8 cellular contexts compared by ENCODE assay signal in the genomic region with DNA sequence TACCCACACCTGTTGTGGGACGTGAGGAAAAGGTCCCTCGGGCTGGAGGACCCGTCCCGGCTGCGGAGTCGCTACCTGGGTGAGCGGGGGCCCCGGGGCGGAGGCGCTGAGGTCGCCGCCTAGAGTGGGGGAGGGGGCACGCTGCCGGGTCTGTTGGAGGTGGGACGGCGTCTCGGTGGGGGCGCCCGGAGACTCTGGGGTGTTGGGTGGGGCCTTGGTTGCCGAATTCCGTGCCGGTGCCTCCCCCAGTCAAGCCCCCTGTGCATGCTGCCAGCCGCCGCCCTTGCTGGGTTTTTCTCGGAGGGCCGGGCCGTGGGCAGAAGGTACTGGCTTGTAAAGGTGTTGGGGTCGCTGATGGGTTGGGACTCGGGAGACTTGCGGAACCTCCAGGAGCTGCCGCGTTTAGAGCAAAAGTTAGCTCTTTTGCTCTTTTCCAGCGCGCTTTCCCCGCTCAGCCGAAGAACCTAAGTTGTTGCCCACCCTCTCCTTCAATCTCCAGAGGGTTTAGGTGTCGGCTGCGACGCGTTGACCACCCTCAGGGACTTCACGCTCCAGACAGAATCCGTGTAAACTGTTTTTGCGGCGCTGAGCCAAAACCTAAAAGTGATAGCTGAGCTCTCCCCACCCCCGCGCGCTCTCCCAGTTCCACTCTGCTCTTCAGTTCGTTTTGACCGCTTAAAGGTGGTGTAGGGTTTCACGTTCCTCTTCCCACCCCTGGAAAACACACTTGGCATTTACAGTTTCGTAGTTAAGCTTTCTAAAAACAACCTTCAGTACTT. TPM values are rescaled to one million over a fixed set of nuclear protein-coding genes. Genes with fewer than 3 reads are reported as not detected.
DNase-seq lines count a peak whose midpoint lies in the region; ATAC-seq, FAIRE-seq and TF ChIP-seq lines count a peak whose summit lies in the region.

MPC2 (minus strand) TSS at position 143 of the 779 bp plus-strand sequence. CDS start 1,231 bp downstream, outside the sequence.

- H3K27ac ChIP-seq in WERI-Rb-1 (peak within 1 kb of the TSS; percentile 97), keratinocyte (ENCODE audit: control insufficient read depth, insufficient read depth, low read length) (peak within 1 kb of the TSS; percentile 96)

- ATAC-seq in HG02970 (IDR thresholded peaks at IDR 0.05; ENCODE audit: low FRiP score, unreplicated experiment) (peak; percentile 7), GM21529 (IDR thresholded peaks at IDR 0.05; ENCODE audit: unreplicated experiment) (no peak)

- in situ Hi-C loops in GM13976 (cut with MboI; ENCODE audit: low sequenced_read_pairs, unreplicated experiment), result no loop called here

- peaks cover 3% of the 10 kb centered on the region for H3K4me1 ChIP-seq in keratinocyte (ENCODE audit: control insufficient read depth, extremely low read depth, insufficient read depth, low read length)

- peak within 1 kb of the TSS; percentile 92 for H3K9ac ChIP-seq in keratinocyte (ENCODE audit: control insufficient read depth, extremely low read depth, insufficient read depth, low read length)

- peaks cover 75% of the 10 kb centered on the region for H3K79me2 ChIP-seq in keratinocyte (ENCODE audit: control insufficient read depth, insufficient read depth, low read length)

- TF ChIP-seq CTCF in GM13976 (IDR thresholded peaks at IDR 0.05; ENCODE audit: borderline replicate concordance, control extremely low read depth, extremely low read depth, insufficient read depth, missing control alignments) (no peak), WERI-Rb-1 (IDR thresholded peaks at IDR 0.05; ENCODE audit: low read depth, low read length) (no peak), keratinocyte (optimal IDR thresholded peaks at IDR 0.05 in 1 of 3, IDR thresholded peaks at IDR 0.05 in 1 of 3, conservative IDR thresholded peaks at IDR 0.05 in 1 of 3; ENCODE audit: extremely low read depth in 1 of 3, insufficient read depth in 2 of 3, low read length in 3 of 3) (no peak)

- H3K9me3 ChIP-seq in WERI-Rb-1 (ENCODE audit: severe bottlenecking) (no peaks in the 10 kb centered on the region), keratinocyte (ENCODE audit: control insufficient read depth, low read depth, low read length) (no peaks in the 10 kb centered on the region)

- no peaks in the 10 kb centered on the region for H4K20me1 ChIP-seq in keratinocyte (ENCODE audit: control insufficient read depth, extremely low read depth, insufficient read depth, low read length)

- no peak for FAIRE-seq in keratinocyte (lab: Jason Lieb, UNC)

- dilution Hi-C loops in keratinocyte (cut with MboI; ENCODE audit: extremely low pct_ligation_motif_present, low sequenced_read_pairs), result no loop called here

- no peaks in the 10 kb centered on the region for H3K9me1 ChIP-seq in keratinocyte (ENCODE audit: control insufficient read depth, extremely low read depth, insufficient read depth, low read length)

- no peaks in the 10 kb centered on the region for H3K27me3 ChIP-seq in WERI-Rb-1 (ENCODE audit: insufficient read depth, low read depth, severe bottlenecking)
- H3K27me3 ChIP-seq in keratinocyte (ENCODE audit: control insufficient read depth, extremely low read depth, insufficient read depth, low read length), result no peaks in the 10 kb centered on the region

- DNase-seq in GM13976 (ENCODE audit: low spot score) (peak; percentile 74), NCI-H2171 treated with DMSO at 0.1 percent for 48 hours (lab: John Stamatoyannopoulos, UW) (peak; percentile 70), WERI-Rb-1 (peak; percentile 8), keratinocyte (ENCODE audit: low read depth, low spot score) (no peak)
- peak; percentile 59 for DNase-seq in central memory CD4-positive, alpha-beta T cell
- DNase-seq in stimulated activated CD4-positive, alpha-beta T cell treated with anti-CD3 and anti-CD28 coated beads, Interleukin-12 subunit alpha, Interleukin-12 subunit beta, amount 100 ng/mL, for 48 hours (ENCODE audit: low read depth in 2 of 3, low spot score in 1 of 3), result peak; percentile 5 to 52 (median 35)

- H3K36me3 ChIP-seq in WERI-Rb-1 (no peaks in the 10 kb centered on the region), keratinocyte (ENCODE audit: control insufficient read depth in 2 of 2, extremely low read depth in 1 of 2, insufficient read depth in 2 of 2, low read length in 2 of 2) (peaks cover 0 to 4% of the 10 kb centered on the region in 2 experiments)

- peak within 1 kb of the TSS; percentile 87 for H2AFZ ChIP-seq in keratinocyte (ENCODE audit: control insufficient read depth, low read length)

- H3K4me3 ChIP-seq in WERI-Rb-1 (ENCODE audit: low read depth, low read length) (peak within 1 kb of the TSS; percentile 54), keratinocyte (ENCODE audit: control insufficient read depth in 2 of 3, extremely low read depth in 1 of 3, insufficient read depth in 2 of 3, low read depth in 1 of 3, low read length in 3 of 3) (peak within 1 kb of the TSS; percentile 83 to 94 (median 87))

- peak within 1 kb of the TSS; percentile 95 for H3K4me2 ChIP-seq in keratinocyte (ENCODE audit: control insufficient read depth, extremely low read depth, insufficient read depth, low read depth, low read length)

RNA-seq across cellular contexts. Expression of gene MPC2, which starts in this region (rescaled TPM):
- 27.1 to 61.6 TPM (median 36.2 TPM) in 3 replicates for polyA plus RNA-seq in keratinocyte
- polyA plus RNA-seq in keratinocyte (2011; ENCODE audit: low read depth), result 9.5 TPM
- polyA plus RNA-seq in keratinocyte (2011; cell fraction: cytosol; rRNA removed), result 33.4 and 47.1 TPM in 2 replicates
- 9.5 and 17.1 TPM in 2 replicates for polyA plus RNA-seq in keratinocyte (2011; cell fraction: nucleus; rRNA removed)
- polyA plus RNA-seq in keratinocyte (2012; ENCODE audit: low replicate concordance), result 32.1 and 42.4 TPM in 2 replicates
- 3.1 to 9.3 TPM (median 9.0 TPM) in 3 replicates for polyA minus RNA-seq in keratinocyte
- 25.7 TPM for polyA minus RNA-seq in keratinocyte (2011; cell fraction: cytosol; rRNA and poly(A)+ RNA removed)
- polyA minus RNA-seq in keratinocyte (2011; cell fraction: nucleus; rRNA and poly(A)+ RNA removed), result 2.1 TPM in 2 replicates
